1 cellular context compared by ENCODE assay signal in the genomic region with DNA sequence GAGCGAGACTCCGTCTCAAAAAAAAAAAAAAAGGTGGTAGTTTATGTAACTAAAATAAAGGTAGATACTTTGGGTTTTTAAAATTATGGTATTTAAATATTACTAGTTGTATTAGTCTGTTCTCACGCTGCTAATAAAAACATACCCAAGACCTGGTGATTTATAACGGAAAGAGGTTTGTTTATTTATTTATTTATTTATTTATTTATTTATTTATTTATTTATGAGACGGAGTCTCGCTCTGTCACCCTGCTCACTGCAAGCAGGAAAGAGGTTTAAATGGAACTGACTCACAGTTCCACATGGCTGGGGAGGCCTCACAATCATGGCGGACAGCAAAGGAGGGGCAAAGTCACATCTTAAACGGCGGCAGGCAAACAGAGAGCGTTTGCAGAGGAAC.
TF ChIP-seq lines count a peak whose summit lies in the region.

No MANE protein-coding gene starts in this region.

TF ChIP-seq in HEK293, 187 proteins besides CTCF, POLR2A, EP300 and RAD21 (continued from another document and continues in another):
- TF ChIP-seq, protein P1, sequence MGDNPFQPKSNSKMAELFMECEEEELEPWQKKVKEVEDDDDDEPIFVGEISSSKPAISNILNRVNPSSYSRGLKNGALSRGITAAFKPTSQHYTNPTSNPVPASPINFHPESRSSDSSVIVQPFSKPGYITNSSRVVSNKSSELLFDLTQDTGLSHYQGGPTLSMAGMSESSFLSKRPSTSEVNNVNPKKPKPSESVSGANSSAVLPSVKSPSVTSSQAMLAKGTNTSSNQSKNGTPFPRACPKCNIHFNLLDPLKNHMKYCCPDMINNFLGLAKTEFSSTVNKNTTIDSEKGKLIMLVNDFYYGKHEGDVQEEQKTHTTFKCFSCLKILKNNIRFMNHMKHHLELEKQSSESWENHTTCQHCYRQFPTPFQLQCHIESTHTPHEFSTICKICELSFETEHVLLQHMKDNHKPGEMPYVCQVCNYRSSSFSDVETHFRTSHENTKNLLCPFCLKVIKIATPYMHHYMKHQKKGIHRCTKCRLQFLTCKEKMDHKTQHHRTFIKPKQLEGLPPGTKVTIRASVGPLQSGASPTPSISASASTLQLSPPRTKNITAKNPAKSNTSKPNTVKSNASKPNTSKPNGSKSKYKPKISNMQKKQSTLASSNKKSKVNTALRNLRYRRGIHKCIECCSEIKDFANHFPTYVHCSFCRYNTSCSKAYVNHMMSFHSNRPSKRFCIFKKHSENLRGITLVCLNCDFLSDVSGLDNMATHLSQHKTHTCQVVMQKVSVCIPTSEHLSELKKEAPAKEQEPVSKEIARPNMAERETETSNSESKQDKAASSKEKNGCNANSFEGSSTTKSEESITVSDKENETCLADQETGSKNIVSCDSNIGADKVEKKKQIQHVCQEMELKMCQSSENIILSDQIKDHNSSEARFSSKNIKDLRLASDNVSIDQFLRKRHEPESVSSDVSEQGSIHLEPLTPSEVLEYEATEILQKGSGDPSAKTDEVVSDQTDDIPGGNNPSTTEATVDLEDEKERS (tag by site-specific recombination; IDR thresholded peaks at IDR 0.05): no peak
- no peak for TF ChIP-seq ZNF433 (tag by site-specific recombination; IDR thresholded peaks at IDR 0.05; ENCODE audit: low read depth)
- TF ChIP-seq ZNF10 (tag by site-specific recombination; IDR thresholded peaks at IDR 0.05): no peak
- TF ChIP-seq ZNF791 (tag by site-specific recombination; IDR thresholded peaks at IDR 0.05): no peak
- peak; percentile 45; the same call in 1 of the 2 replicates for TF ChIP-seq REST (tag by site-specific recombination; IDR thresholded peaks at IDR 0.05)
- TF ChIP-seq ZNF521 (tag by site-specific recombination; IDR thresholded peaks at IDR 0.05): no peak
- no peak for TF ChIP-seq ZNF311 (tag by site-specific recombination; IDR thresholded peaks at IDR 0.05; ENCODE audit: borderline replicate concordance)
- TF ChIP-seq ZFP37 (tag by site-specific recombination; IDR thresholded peaks at IDR 0.05): no peak
- peak; percentile 16 for TF ChIP-seq ZNF510 (tag by site-specific recombination; IDR thresholded peaks at IDR 0.05; ENCODE audit: insufficient replicate concordance)
- no peak for TF ChIP-seq ZNF670 (tag by site-specific recombination; IDR thresholded peaks at IDR 0.05; ENCODE audit: low read depth)
- no peak for TF ChIP-seq ZNF549 (tag by site-specific recombination; IDR thresholded peaks at IDR 0.05)
- TF ChIP-seq GLI4 (tag by site-specific recombination; IDR thresholded peaks at IDR 0.05): no peak
- TF ChIP-seq PRDM4 (tag by site-specific recombination; IDR thresholded peaks at IDR 0.05): no peak
- no peak for TF ChIP-seq SP7 (tag by site-specific recombination; IDR thresholded peaks at IDR 0.05)
- no peak for TF ChIP-seq MZF1 (tag by site-specific recombination; IDR thresholded peaks at IDR 0.05; ENCODE audit: borderline replicate concordance)
- TF ChIP-seq ZNF248 (tag by site-specific recombination; IDR thresholded peaks at IDR 0.05): no peak
- TF ChIP-seq AEBP2 (tag by site-specific recombination; IDR thresholded peaks at IDR 0.05; ENCODE audit: borderline replicate concordance): no peak
- TF ChIP-seq ZSCAN30 (tag by site-specific recombination; IDR thresholded peaks at IDR 0.05): no peak
- TF ChIP-seq ZBTB11 (tag by site-specific recombination; conservative IDR thresholded peaks at IDR 0.05; ENCODE audit: low read depth): peak; percentile 66; the same call in 1 of the 2 replicates
- no peak for TF ChIP-seq ZNF362 (tag by site-specific recombination; IDR thresholded peaks at IDR 0.05)
- TF ChIP-seq ZNF175 (tag by site-specific recombination; IDR thresholded peaks at IDR 0.05): no peak
- TF ChIP-seq ZNF76 (tag by site-specific recombination; IDR thresholded peaks at IDR 0.05; ENCODE audit: borderline replicate concordance, low read depth): no peak
- no peak for TF ChIP-seq ZNF112 (tag by site-specific recombination; IDR thresholded peaks at IDR 0.05)
- TF ChIP-seq, protein P2, sequence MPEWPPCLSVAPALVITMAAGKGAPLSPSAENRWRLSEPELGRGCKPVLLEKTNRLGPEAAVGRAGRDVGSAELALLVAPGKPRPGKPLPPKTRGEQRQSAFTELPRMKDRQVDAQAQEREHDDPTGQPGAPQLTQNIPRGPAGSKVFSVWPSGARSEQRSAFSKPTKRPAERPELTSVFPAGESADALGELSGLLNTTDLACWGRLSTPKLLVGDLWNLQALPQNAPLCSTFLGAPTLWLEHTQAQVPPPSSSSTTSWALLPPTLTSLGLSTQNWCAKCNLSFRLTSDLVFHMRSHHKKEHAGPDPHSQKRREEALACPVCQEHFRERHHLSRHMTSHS (tag by site-specific recombination; IDR thresholded peaks at IDR 0.05): no peak
- no peak for TF ChIP-seq ZFP69B (tag by site-specific recombination; IDR thresholded peaks at IDR 0.05)
- TF ChIP-seq ZNF140 (tag by site-specific recombination; IDR thresholded peaks at IDR 0.05): peak; percentile 55; the same call in 1 of the 2 replicates
- no peak for TF ChIP-seq ZNF707 (tag by site-specific recombination; IDR thresholded peaks at IDR 0.05)
- TF ChIP-seq ZNF138 (tag by site-specific recombination; IDR thresholded peaks at IDR 0.05; ENCODE audit: borderline replicate concordance): 0 out of 2 replicates have a peak, but pooled peaks have one; percentile 35
- no peak for TF ChIP-seq ZNF449 (tag by site-specific recombination; IDR thresholded peaks at IDR 0.05)
- TF ChIP-seq, protein P3, sequence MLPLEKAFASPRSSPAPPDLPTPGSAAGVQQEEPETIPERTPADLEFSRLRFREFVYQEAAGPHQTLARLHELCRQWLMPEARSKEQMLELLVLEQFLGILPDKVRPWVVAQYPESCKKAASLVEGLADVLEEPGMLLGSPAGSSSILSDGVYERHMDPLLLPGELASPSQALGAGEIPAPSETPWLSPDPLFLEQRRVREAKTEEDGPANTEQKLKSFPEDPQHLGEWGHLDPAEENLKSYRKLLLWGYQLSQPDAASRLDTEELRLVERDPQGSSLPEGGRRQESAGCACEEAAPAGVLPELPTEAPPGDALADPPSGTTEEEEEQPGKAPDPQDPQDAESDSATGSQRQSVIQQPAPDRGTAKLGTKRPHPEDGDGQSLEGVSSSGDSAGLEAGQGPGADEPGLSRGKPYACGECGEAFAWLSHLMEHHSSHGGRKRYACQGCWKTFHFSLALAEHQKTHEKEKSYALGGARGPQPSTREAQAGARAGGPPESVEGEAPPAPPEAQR (tag by site-specific recombination; IDR thresholded peaks at IDR 0.05): no peak
- TF ChIP-seq ZNF48 (tag by site-specific recombination; IDR thresholded peaks at IDR 0.05): no peak
- TF ChIP-seq ZNF623 (tag by site-specific recombination; IDR thresholded peaks at IDR 0.05): peak; percentile 54; the same call in 1 of the 2 replicates
- TF ChIP-seq ZNF169 (tag by site-specific recombination; IDR thresholded peaks at IDR 0.05): no peak
- TF ChIP-seq ZNF544 (tag by site-specific recombination; IDR thresholded peaks at IDR 0.05): no peak
- no peak for TF ChIP-seq MEIS1 (CRISPR knock-in tag; IDR thresholded peaks at IDR 0.05; ENCODE audit: borderline replicate concordance)
